In the genomic region with DNA sequence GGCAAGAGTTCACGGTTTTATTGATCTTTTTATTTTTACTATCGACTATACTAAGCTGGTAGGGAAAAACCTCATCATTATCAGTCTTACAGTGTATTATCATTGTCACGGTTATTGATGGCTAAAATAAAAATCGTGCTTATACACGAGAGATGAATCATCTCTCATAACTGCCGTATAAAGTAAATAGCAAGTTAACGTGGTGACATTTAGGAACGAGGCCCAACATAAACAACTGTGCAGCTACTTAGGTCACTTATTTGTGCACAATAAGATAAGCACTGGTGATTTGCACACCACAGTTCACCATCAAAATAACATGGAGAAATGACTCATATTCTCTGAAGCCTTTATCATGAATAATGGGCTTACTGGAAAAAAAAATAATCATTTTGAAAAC, we compare ENCODE assay signal across 1 cellular context.
A peak's percentile ranks its signal among the peaks of the same experiment; 100 is the strongest.
TF ChIP-seq lines count a peak whose summit lies in the region.

No MANE protein-coding gene starts in this region.

TF ChIP-seq in HEK293, 187 proteins besides CTCF, POLR2A, EP300 and RAD21 (continued from another document):
- TF ChIP-seq, protein P1, sequence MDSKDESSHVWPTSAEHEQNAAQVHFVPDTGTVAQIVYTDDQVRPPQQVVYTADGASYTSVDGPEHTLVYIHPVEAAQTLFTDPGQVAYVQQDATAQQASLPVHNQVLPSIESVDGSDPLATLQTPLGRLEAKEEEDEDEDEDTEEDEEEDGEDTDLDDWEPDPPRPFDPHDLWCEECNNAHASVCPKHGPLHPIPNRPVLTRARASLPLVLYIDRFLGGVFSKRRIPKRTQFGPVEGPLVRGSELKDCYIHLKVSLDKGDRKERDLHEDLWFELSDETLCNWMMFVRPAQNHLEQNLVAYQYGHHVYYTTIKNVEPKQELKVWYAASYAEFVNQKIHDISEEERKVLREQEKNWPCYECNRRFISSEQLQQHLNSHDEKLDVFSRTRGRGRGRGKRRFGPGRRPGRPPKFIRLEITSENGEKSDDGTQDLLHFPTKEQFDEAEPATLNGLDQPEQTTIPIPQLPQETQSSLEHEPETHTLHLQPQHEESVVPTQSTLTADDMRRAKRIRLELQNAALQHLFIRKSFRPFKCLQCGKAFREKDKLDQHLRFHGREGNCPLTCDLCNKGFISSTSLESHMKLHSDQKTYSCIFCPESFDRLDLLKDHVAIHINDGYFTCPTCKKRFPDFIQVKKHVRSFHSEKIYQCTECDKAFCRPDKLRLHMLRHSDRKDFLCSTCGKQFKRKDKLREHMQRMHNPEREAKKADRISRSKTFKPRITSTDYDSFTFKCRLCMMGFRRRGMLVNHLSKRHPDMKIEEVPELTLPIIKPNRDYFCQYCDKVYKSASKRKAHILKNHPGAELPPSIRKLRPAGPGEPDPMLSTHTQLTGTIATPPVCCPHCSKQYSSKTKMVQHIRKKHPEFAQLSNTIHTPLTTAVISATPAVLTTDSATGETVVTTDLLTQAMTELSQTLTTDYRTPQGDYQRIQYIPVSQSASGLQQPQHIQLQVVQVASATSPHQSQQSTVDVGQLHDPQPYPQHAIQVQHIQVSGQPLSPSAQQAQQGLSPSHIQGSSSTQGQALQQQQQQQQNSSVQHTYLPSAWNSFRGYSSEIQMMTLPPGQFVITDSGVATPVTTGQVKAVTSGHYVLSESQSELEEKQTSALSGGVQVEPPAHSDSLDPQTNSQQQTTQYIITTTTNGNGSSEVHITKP (tag by site-specific recombination; IDR thresholded peaks at IDR 0.05), result 0 out of 2 replicates have a peak, but pooled peaks have one; percentile 11
- TF ChIP-seq ZNF843 (tag by site-specific recombination; IDR thresholded peaks at IDR 0.05) (peak; percentile 81), ZNF366 (tag by site-specific recombination; conservative IDR thresholded peaks at IDR 0.05) (0 out of 2 replicates have a peak, but pooled peaks have one; percentile 13), ZNF660 (tag by site-specific recombination; IDR thresholded peaks at IDR 0.05) (peak; percentile 32; the same call in 1 of the 2 replicates), ZNF544 (tag by site-specific recombination; IDR thresholded peaks at IDR 0.05) (no peak)
